In the genomic region with DNA sequence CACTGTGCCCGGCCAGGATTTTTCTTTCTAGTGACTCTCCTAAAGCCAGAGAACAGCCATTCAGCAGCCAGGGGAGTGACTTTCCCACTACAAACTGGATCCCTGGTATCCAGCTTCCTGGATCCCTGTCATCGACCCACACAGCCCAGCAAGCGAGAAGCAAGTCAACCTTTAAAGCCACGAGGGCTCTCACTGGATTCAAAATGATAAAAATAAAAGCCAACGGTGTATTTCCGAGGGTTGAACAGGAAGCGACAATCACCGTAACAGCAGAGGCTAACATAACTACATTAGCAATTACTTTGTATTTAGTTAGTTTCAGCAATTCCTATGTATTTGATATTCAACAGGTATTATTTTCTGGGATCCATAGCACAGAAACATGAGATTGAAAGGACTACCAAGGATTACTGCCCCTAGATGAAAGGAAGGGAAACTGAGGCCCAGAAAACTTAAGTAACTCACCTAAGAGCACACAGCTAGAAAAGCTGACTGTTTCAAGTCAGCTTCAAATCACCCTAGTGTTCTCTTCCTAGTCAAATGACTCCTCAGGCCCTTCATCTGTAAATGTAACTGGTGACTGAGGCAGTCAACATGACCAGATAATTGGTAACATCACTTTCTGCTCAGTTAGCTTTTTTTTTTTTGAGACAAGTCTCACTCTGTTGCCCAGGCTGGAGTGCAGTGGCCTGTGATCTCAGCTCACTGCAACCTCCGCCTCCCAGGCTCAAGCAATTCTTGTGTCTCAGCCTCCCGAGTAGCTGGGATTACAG, we compare ENCODE assay signal across 9 cellular contexts. TPM values are rescaled to one million over a fixed set of nuclear protein-coding genes. Genes with fewer than 3 reads are reported as not detected.
DNase-seq lines count a peak whose midpoint lies in the region; ATAC-seq, FAIRE-seq and TF ChIP-seq lines count a peak whose summit lies in the region.
"Had no signal": no experiment of that assay in that cellular context is flagged by ENCODE, and none has a peak within 500 bp of the region (broad histone marks: within the 10 kb centered on the region; RNA-seq: fewer than 3 reads in every experiment).

No MANE protein-coding gene starts in this region.

- no peak for TF ChIP-seq CTCF in HL-60 (IDR thresholded peaks at IDR 0.05; ENCODE audit: insufficient read depth, low read length)
- TF ChIP-seq CTCF in kidney (IDR thresholded peaks at IDR 0.05; ENCODE audit: borderline replicate concordance, extremely low read depth, insufficient read depth), result no peak

- peak overlapping the region; percentile 95 for H3K27ac Mint-ChIP-seq in activated naive CD8-positive, alpha-beta T cell

- ATAC-seq in HG03460 (IDR thresholded peaks at IDR 0.05; ENCODE audit: unreplicated experiment), result no peak

- peak overlapping the region in 1 of 2 donors; percentile 4 for H3K9ac ChIP-seq in kidney (ENCODE audit: low read length in 2 of 2)
- peak overlapping the region in 1 of 2 donors; percentile 6 for H3K9ac ChIP-seq in stomach smooth muscle (ENCODE audit: low read length in 2 of 2)

- H3K36me3 Mint-ChIP-seq in activated naive CD8-positive, alpha-beta T cell, result no peaks in the 10 kb centered on the region

- H3K4me3 ChIP-seq in HL-60 (replicated peaks; ENCODE audit: insufficient read depth, low read length) (no peak overlapping the region), kidney (ENCODE audit: low read length in 2 of 2) (no peak overlapping the region), stomach smooth muscle (ENCODE audit: low read length in 2 of 2) (no peak overlapping the region)

- no peaks in the 10 kb centered on the region for H3K27me3 Mint-ChIP-seq in activated naive CD8-positive, alpha-beta T cell

- intact Hi-C loops in kidney (cut with DNase I), result no loop called here

- FAIRE-seq in kidney (lab: Jason Lieb, UNC) (no peak), frontal cortex (lab: Jason Lieb, UNC) (no peak)

- H3K4me1 ChIP-seq in kidney (ENCODE audit: control insufficient read depth in 1 of 2, insufficient read depth in 1 of 2, low read depth in 1 of 2, low read length in 2 of 2) (peaks cover 21 to 23% of the 10 kb centered on the region in 2 donors), stomach smooth muscle (ENCODE audit: control insufficient read depth, insufficient read depth, low read length) (peaks cover 25% of the 10 kb centered on the region)

- H3K27me3 ChIP-seq in HL-60 (ENCODE audit: insufficient read depth, poor library complexity, severe bottlenecking), result no peaks in the 10 kb centered on the region
- H3K27me3 ChIP-seq in stomach smooth muscle (ENCODE audit: control insufficient read depth in 1 of 2, insufficient read depth in 2 of 2, low read length in 2 of 2), result no peaks in the 10 kb centered on the region

- H3K27ac ChIP-seq in HL-60 (replicated peaks), result peak overlapping the region; percentile 27
- peak overlapping the region; percentile 56 to 69 for H3K27ac ChIP-seq in kidney (ENCODE audit: low read depth in 2 of 2, low read length in 2 of 2)
- peak overlapping the region; percentile 0 for H3K27ac ChIP-seq in stomach smooth muscle (ENCODE audit: low read length)

- peak overlapping the region; percentile 68 for H3K4me3 Mint-ChIP-seq in activated naive CD8-positive, alpha-beta T cell

- DNase-seq in HL-60 (ENCODE audit: low read depth in 1 of 2, low spot score in 1 of 2) (no peak), kidney (peak; percentile 22), frontal cortex (ENCODE audit: low spot score in 2 of 2) (no peak)
- no peak for DNase-seq in stimulated activated naive CD4-positive, alpha-beta T cell treated with Interleukin-2 at 50 U/mL for 16 hours (lab: John Stamatoyannopoulos, UW)

- H3K4me1 Mint-ChIP-seq in activated naive CD8-positive, alpha-beta T cell (ENCODE audit: low read depth), result peaks cover 56% of the 10 kb centered on the region

- H3K36me3 ChIP-seq in kidney (ENCODE audit: control insufficient read depth in 1 of 2, insufficient read depth in 2 of 2, low read length in 2 of 2) (no peaks in the 10 kb centered on the region), stomach smooth muscle (ENCODE audit: control insufficient read depth in 2 of 2, insufficient read depth in 2 of 2, low read length in 2 of 2) (no peaks in the 10 kb centered on the region)

- H3K9me3 ChIP-seq in kidney (ENCODE audit: control insufficient read depth in 1 of 2, low read length in 2 of 2) (no peaks in the 10 kb centered on the region), stomach smooth muscle (ENCODE audit: control insufficient read depth in 2 of 2, low read length in 2 of 2) (no peaks in the 10 kb centered on the region)

- no peaks in the 10 kb centered on the region for H3K9me3 Mint-ChIP-seq in activated naive CD8-positive, alpha-beta T cell (ENCODE audit: low read depth)

RNA-seq across cellular contexts. Expression of gene RFX1, which starts 2.7 kb away (rescaled TPM):
- total RNA-seq in kidney (17.9 TPM), frontal cortex (1.2 TPM)
- polyA plus RNA-seq in kidney (ENCODE audit: insufficient read depth, low read depth, low replicate concordance), result 5.2 TPM

RNA-seq across cellular contexts. Expression of gene RLN3, which starts 24.5 kb away (rescaled TPM):
- not detected for total RNA-seq in kidney
- not detected for polyA plus RNA-seq in kidney (ENCODE audit: insufficient read depth, low read depth, low replicate concordance)
- total RNA-seq in frontal cortex, result not detected
- total RNA-seq: mucosa of gallbladder, ureter had no signal

RNA-seq across cellular contexts. Expression of gene IL27RA, which starts 28.1 kb away (rescaled TPM):
- 14.1 TPM for total RNA-seq in kidney
- polyA plus RNA-seq in kidney (ENCODE audit: insufficient read depth, low read depth, low replicate concordance), result 3.1 TPM
- total RNA-seq in frontal cortex, result 5.7 TPM

RNA-seq across cellular contexts. Expression of gene DCAF15, which starts 51.2 kb away (rescaled TPM):
- total RNA-seq in kidney (35.5 TPM), frontal cortex (13.0 TPM)
- polyA plus RNA-seq in kidney (ENCODE audit: insufficient read depth, low read depth, low replicate concordance), result 21.9 TPM

RNA-seq across cellular contexts. Expression of gene PALM3, which starts 58.4 kb away (rescaled TPM):
- 19.4 TPM for total RNA-seq in kidney
- polyA plus RNA-seq in kidney (ENCODE audit: insufficient read depth, low read depth, low replicate concordance), result 45.8 TPM
- 3.3 TPM for total RNA-seq in frontal cortex

Comparison
In these comparisons a context has a peak if more than half of its experiments do, and no peak if none do; other contexts are left out.
1. H3K27ac ChIP-seq: peak in every context shown above with its lines; median percentile 62 in kidney; 27 in HL-60; 0 in stomach smooth muscle.